Comparison of ENCODE assay signal across 10 cellular contexts in genomic region chr4:99300934-99301333, GRCh38. TPM values are rescaled to one million over a fixed set of nuclear protein-coding genes. Genes with fewer than 3 reads are reported as not detected.
DNase-seq lines count a peak whose midpoint lies in the region; ATAC-seq and TF ChIP-seq lines count a peak whose summit lies in the region.
"Had no signal": no experiment of that assay in that cellular context is flagged by ENCODE, and none has a peak within 500 bp of the region (broad histone marks: within the 10 kb centered on the region; RNA-seq: fewer than 3 reads in every experiment).

No MANE protein-coding gene starts in this region.

- no peaks in the 10 kb centered on the region for H3K27me3 ChIP-seq in neural progenitor cell

- no peaks in the 10 kb centered on the region for H3K4me1 ChIP-seq in mucosa of descending colon (ENCODE audit: low read depth)
- H3K4me1 ChIP-seq in neural progenitor cell: no peaks in the 10 kb centered on the region
- H3K4me1 ChIP-seq: HAP-1 had no signal

- TF ChIP-seq CTCF in epithelial cell of esophagus (IDR thresholded peaks at IDR 0.05; ENCODE audit: insufficient read depth, low read depth, low read length, missing control alignments) (no peak), mucosa of descending colon (IDR thresholded peaks at IDR 0.05) (no peak), neural progenitor cell (IDR thresholded peaks at IDR 0.05) (no peak)

- no peak overlapping the region for H3K9ac ChIP-seq in neural progenitor cell

- ATAC-seq in mucosa of descending colon (peak; percentile 62), GM19463 (IDR thresholded peaks at IDR 0.05; ENCODE audit: unreplicated experiment) (no peak), GM19351 (IDR thresholded peaks at IDR 0.05; ENCODE audit: unreplicated experiment) (no peak)

- H3K4me2 ChIP-seq in neural progenitor cell: no peak overlapping the region

- H3K36me3 ChIP-seq in mucosa of descending colon (ENCODE audit: low read depth) (no peaks in the 10 kb centered on the region), neural progenitor cell (no peaks in the 10 kb centered on the region)
- H3K36me3 ChIP-seq: HAP-1 had no signal

- no peaks in the 10 kb centered on the region for H3F3A ChIP-seq in neural progenitor cell (ENCODE audit: low read depth)

- H2AFZ ChIP-seq in neural progenitor cell (replicated peaks): no peak overlapping the region

- H3K4me3 Mint-ChIP-seq in neural progenitor cell: no peak overlapping the region
- H3K4me3 Mint-ChIP-seq: memory B cell had no signal

- no peak overlapping the region for H3K27ac Mint-ChIP-seq in neural progenitor cell
- H3K27ac Mint-ChIP-seq: memory B cell had no signal

- H3K27me3 Mint-ChIP-seq in neural progenitor cell (ENCODE audit: insufficient read depth, low read depth): no peaks in the 10 kb centered on the region

- no peaks in the 10 kb centered on the region for H3K79me2 ChIP-seq in neural progenitor cell (ENCODE audit: low read depth)

- H3K4me3 ChIP-seq in epithelial cell of esophagus (ENCODE audit: low read length): no peak overlapping the region
- no peak overlapping the region for H3K4me3 ChIP-seq in mucosa of descending colon
- H3K4me3 ChIP-seq in neural progenitor cell: no peak overlapping the region
- H3K4me3 ChIP-seq: HAP-1 had no signal

- H3K4me1 Mint-ChIP-seq in neural progenitor cell: no peaks in the 10 kb centered on the region
- H3K4me1 Mint-ChIP-seq: memory B cell had no signal

- intact Hi-C loops in mucosa of descending colon (cut with DNase I, micrococcal nuclease): no loop called here

- H3K36me3 Mint-ChIP-seq in neural progenitor cell: no peaks in the 10 kb centered on the region

- peak; percentile 78 for DNase-seq in AG08396 (ENCODE audit: low spot score)
- DNase-seq in NCI-H226: peak; percentile 65
- DNase-seq in epithelial cell of esophagus (ENCODE audit: low read depth): peak; percentile 81
- DNase-seq in mucosa of descending colon: peak; percentile 37 to 75 (median 57)
- DNase-seq in neural progenitor cell (ENCODE audit: low spot score): no peak
- no peak for DNase-seq in stimulated activated CD4-positive, alpha-beta T cell treated with anti-CD3 and anti-CD28 coated beads, Interleukin-12 subunit alpha, Interleukin-12 subunit beta, amount 100 ng/mL, for 4 hours

- no peaks in the 10 kb centered on the region for H3K9me3 ChIP-seq in mucosa of descending colon
- H3K9me3 ChIP-seq in neural progenitor cell (ENCODE audit: low read depth): no peaks in the 10 kb centered on the region
- H3K9me3 ChIP-seq: HAP-1 had no signal

- H4K20me1 ChIP-seq in neural progenitor cell (ENCODE audit: low read depth): no peaks in the 10 kb centered on the region

- peaks cover 5% of the 10 kb centered on the region for H3K9me3 Mint-ChIP-seq in neural progenitor cell

- no peak overlapping the region for H3K27ac ChIP-seq in neural progenitor cell

RNA-seq across cellular contexts. Expression of gene ADH1A, which starts 10.1 kb away (rescaled TPM):
- total RNA-seq in mucosa of descending colon: 1 to 10 TPM in 1 of 3 donors, under 1 TPM in 2; 0.20 to 2.4 (median 0.80) TPM
- not detected in 2 replicates for total RNA-seq in neural progenitor cell (ENCODE audit: low replicate concordance)

RNA-seq across cellular contexts. Expression of gene ADH1B, which starts 20.3 kb away (rescaled TPM):
- total RNA-seq in mucosa of descending colon (100 to 1,000 TPM in 2 of 3 donors, 10 to 100 TPM in 1; 43.9 to 447 (median 179) TPM), neural progenitor cell (ENCODE audit: low replicate concordance) (not detected in 2 replicates)

RNA-seq across cellular contexts. Expression of gene ADH1C, which starts 51.6 kb away (rescaled TPM):
- 100 to 1,000 TPM; 137 to 502 (median 271) TPM for total RNA-seq in mucosa of descending colon
- total RNA-seq in neural progenitor cell (ENCODE audit: low replicate concordance): not detected in 2 replicates

Comparison
In these comparisons a context has a peak if more than half of its experiments do, and no peak if none do; other contexts are left out.
1. DNase-seq: peak in AG08396 (single experiment), NCI-H226 (single experiment), epithelial cell of esophagus (single experiment) and mucosa of descending colon (3 of 3); none in neural progenitor cell (single experiment) and stimulated activated CD4-positive, alpha-beta T cell treated with anti-CD3 and anti-CD28 coated beads, Interleukin-12 subunit alpha, Interleukin-12 subunit beta, amount 100 ng/mL, for 4 hours (single experiment).
2. RNA of gene ADH1B, which starts 20.3 kb away (total RNA-seq): 43.9 to 447 TPM in mucosa of descending colon; not detected in neural progenitor cell; every median in the first group is over 10 times any median in the second.
3. RNA of gene ADH1C, which starts 51.6 kb away (total RNA-seq): 137 to 502 TPM in mucosa of descending colon; not detected in neural progenitor cell; every median in the first group is over 100 times any median in the second.